ENCODE assay signal across 12 cellular contexts in genomic region chrX:117973175-117974075, GRCh38.
DNase-seq lines count a peak whose midpoint lies in the region; ATAC-seq and TF ChIP-seq lines count a peak whose summit lies in the region.
"Had no signal": no experiment of that assay in that cellular context is flagged by ENCODE, and none has a peak within 500 bp of the region (broad histone marks: within the 10 kb centered on the region; RNA-seq: fewer than 3 reads in every experiment).

No MANE protein-coding gene starts in this region.

- peaks cover 3% of the 10 kb centered on the region for H3K9me3 Mint-ChIP-seq in activated T-helper 17 cell treated with anti-CD3 and anti-CD28 coated beads, Interleukin-2, amount 50 U/mL, for 72 hours
- H3K9me3 Mint-ChIP-seq: stimulated activated naive CD8-positive, alpha-beta T cell treated with anti-CD3 and anti-CD28 coated beads, Interleukin-15, Interleukin-2, amounts not matched to agents 100 ng/mL and 50 ng/mL, for 24 hours had no signal

- 30 to 45% methylated on average over 2 to 7 of the region's 8 CpGs for WGBS in gastroesophageal sphincter (ENCODE audit: low coverage in 1 of 2), 2 donors

- DNase-seq in left ventricle myocardium superior, result no peak
- DNase-seq in cardiac septum (ENCODE audit: low spot score), result no peak
- peak; percentile 83 for DNase-seq in NCI-H69 (lab: John Stamatoyannopoulos, UW)
- no peak for DNase-seq in GM13976 (ENCODE audit: low spot score)
- DNase-seq in NCI-H82 treated with DMSO at 0.1 percent for 48 hours (lab: John Stamatoyannopoulos, UW; ENCODE audit: unreplicated experiment), result no peak
- DNase-seq: DND-41, Kasumi-1, OCI-M1 had no signal

- TF ChIP-seq EP300 in gastroesophageal sphincter (IDR thresholded peaks at IDR 0.05), result no peak

- H3K9me3 ChIP-seq in gastroesophageal sphincter, result no peaks in the 10 kb centered on the region

- peak overlapping the region; percentile 26 to 27 for H3K4me3 ChIP-seq in gastroesophageal sphincter

- ATAC-seq in left ventricle myocardium superior (peak; percentile 45), gastroesophageal sphincter (no peak), HG02759 (IDR thresholded peaks at IDR 0.05; ENCODE audit: unreplicated experiment) (no peak)
- no peak for ATAC-seq in activated T-helper 17 cell treated with anti-CD3 and anti-CD28 coated beads, Interleukin-2, amount 50 U/mL, for 72 hours (replicated peaks)

- no peaks in the 10 kb centered on the region for H3K4me1 Mint-ChIP-seq in activated T-helper 17 cell treated with anti-CD3 and anti-CD28 coated beads, Interleukin-2, amount 50 U/mL, for 72 hours

- in situ Hi-C loops in GM13976 (cut with MboI; ENCODE audit: low sequenced_read_pairs, unreplicated experiment), result no loop called here

- no peak overlapping the region for H3K4me3 Mint-ChIP-seq in activated T-helper 17 cell treated with anti-CD3 and anti-CD28 coated beads, Interleukin-2, amount 50 U/mL, for 72 hours
- H3K4me3 Mint-ChIP-seq: stimulated activated naive CD8-positive, alpha-beta T cell treated with anti-CD3 and anti-CD28 coated beads, Interleukin-15, Interleukin-2, amounts not matched to agents 100 ng/mL and 50 ng/mL, for 24 hours had no signal

- H3K27me3 Mint-ChIP-seq in activated T-helper 17 cell treated with anti-CD3 and anti-CD28 coated beads, Interleukin-2, amount 50 U/mL, for 72 hours, result no peaks in the 10 kb centered on the region
- H3K27me3 Mint-ChIP-seq: stimulated activated naive CD8-positive, alpha-beta T cell treated with anti-CD3 and anti-CD28 coated beads, Interleukin-15, Interleukin-2, amounts not matched to agents 100 ng/mL and 50 ng/mL, for 24 hours had no signal

- H3K27ac ChIP-seq in gastroesophageal sphincter, result peak overlapping the region in 2 of 4 donors; percentile 23 to 41

- H3K36me3 ChIP-seq in gastroesophageal sphincter, result no peaks in the 10 kb centered on the region

- peaks cover 0 to 6% (median 0%) of the 10 kb centered on the region in 3 donors for H3K4me1 ChIP-seq in gastroesophageal sphincter

- TF ChIP-seq POLR2A in gastroesophageal sphincter (IDR thresholded peaks at IDR 0.05), result no peak

- H3K36me3 Mint-ChIP-seq in activated T-helper 17 cell treated with anti-CD3 and anti-CD28 coated beads, Interleukin-2, amount 50 U/mL, for 72 hours (ENCODE audit: low read depth), result no peaks in the 10 kb centered on the region

- no peak overlapping the region for H3K27ac Mint-ChIP-seq in activated T-helper 17 cell treated with anti-CD3 and anti-CD28 coated beads, Interleukin-2, amount 50 U/mL, for 72 hours
- H3K27ac Mint-ChIP-seq: stimulated activated naive CD8-positive, alpha-beta T cell treated with anti-CD3 and anti-CD28 coated beads, Interleukin-15, Interleukin-2, amounts not matched to agents 100 ng/mL and 50 ng/mL, for 24 hours had no signal

- TF ChIP-seq CTCF in gastroesophageal sphincter (IDR thresholded peaks at IDR 0.05), result no peak
- no peak for TF ChIP-seq CTCF in GM13976 (IDR thresholded peaks at IDR 0.05; ENCODE audit: borderline replicate concordance, control extremely low read depth, extremely low read depth, insufficient read depth, missing control alignments)

- H3K27me3 ChIP-seq in gastroesophageal sphincter, result no peaks in the 10 kb centered on the region

- intact Hi-C loops in left ventricle myocardium superior (cut with micrococcal nuclease) (no loop called here), cardiac septum (cut with DNase I) (no loop called here)
